In genomic region chr5:168390491-168390890, GRCh38 we compare ENCODE assay signal across 21 cellular contexts.
"Had no signal": no experiment of that assay in that cellular context is flagged by ENCODE, and none has a peak within 500 bp of the region (broad histone marks: within the 10 kb centered on the region; RNA-seq: fewer than 3 reads in every experiment).

No MANE protein-coding gene starts in this region.

- DNase-seq: activated CD4-positive, alpha-beta memory T cell treated with anti-CD3 and anti-CD28 coated beads for 36 hours; activated CD4-positive, alpha-beta T cell treated with anti-CD3 and anti-CD28 coated beads for 36 hours; activated effector memory CD4-positive, alpha-beta T cell treated with anti-CD3 and anti-CD28 coated beads, Interleukin-2, amount 50 U/mL, for 16 hours; activated T-cell treated with anti-CD3 and anti-CD28 coated beads, Interleukin-2, amount 50 U/mL, for 4 hours; adrenal gland; caudate nucleus; colonic mucosa; effector CD4-positive, alpha-beta T cell; gastrocnemius medialis; heart left ventricle; immature natural killer cell; left colon; lower lobe of right lung; midbrain; ovary; stimulated activated CD4-positive, alpha-beta T cell treated with anti-CD3 and anti-CD28 coated beads, Interleukin-4, amount 100 ng/mL, for 24 hours; stimulated activated naive CD4-positive, alpha-beta T cell; substantia nigra; T-helper 17 cell had no signal

- H3K9me3 ChIP-seq: adrenal gland, colonic mucosa, gastrocnemius medialis, lower lobe of right lung, ovary had no signal

- H3K36me3 Mint-ChIP-seq: activated naive CD4-positive, alpha-beta T cell treated with anti-CD3 and anti-CD28 coated beads, Interleukin-2, amount 50 U/mL, for 24 hours; immature natural killer cell had no signal

- H3K4me3 Mint-ChIP-seq: activated CD4-positive, alpha-beta memory T cell treated with anti-CD3 and anti-CD28 coated beads for 36 hours; activated CD4-positive, alpha-beta T cell treated with anti-CD3 and anti-CD28 coated beads for 36 hours; activated naive CD4-positive, alpha-beta T cell treated with anti-CD3 and anti-CD28 coated beads, Interleukin-2, amount 50 U/mL, for 24 hours; activated T-cell treated with anti-CD3 and anti-CD28 coated beads, Interleukin-2, amount 50 U/mL, for 4 hours; immature natural killer cell; T-helper 17 cell had no signal

- H3K27me3 Mint-ChIP-seq: activated CD4-positive, alpha-beta memory T cell treated with anti-CD3 and anti-CD28 coated beads for 36 hours; T-helper 17 cell had no signal

- H3K4me1 ChIP-seq: adrenal gland, colonic mucosa, gastrocnemius medialis, heart left ventricle, lower lobe of right lung, tibial nerve had no signal

- H3K36me3 ChIP-seq: adrenal gland, colonic mucosa, gastrocnemius medialis, heart left ventricle, ovary, tibial nerve had no signal

- H3K27ac Mint-ChIP-seq: activated CD4-positive, alpha-beta memory T cell treated with anti-CD3 and anti-CD28 coated beads for 36 hours; activated CD4-positive, alpha-beta T cell treated with anti-CD3 and anti-CD28 coated beads for 36 hours; activated naive CD4-positive, alpha-beta T cell treated with anti-CD3 and anti-CD28 coated beads, Interleukin-2, amount 50 U/mL, for 24 hours; immature natural killer cell; T-helper 17 cell had no signal

- H3K4me1 Mint-ChIP-seq: activated CD4-positive, alpha-beta T cell treated with anti-CD3 and anti-CD28 coated beads for 36 hours; activated naive CD4-positive, alpha-beta T cell treated with anti-CD3 and anti-CD28 coated beads, Interleukin-2, amount 50 U/mL, for 24 hours; immature natural killer cell; T-helper 17 cell had no signal

- H3K27me3 ChIP-seq: adrenal gland, colonic mucosa, gastrocnemius medialis, ovary, tibial nerve had no signal

- H3K27ac ChIP-seq: adrenal gland, colonic mucosa, gastrocnemius medialis, heart left ventricle, lower lobe of right lung, ovary, tibial nerve had no signal

- H3K4me3 ChIP-seq: adrenal gland, colonic mucosa, gastrocnemius medialis, heart left ventricle, lower lobe of right lung, ovary, tibial nerve had no signal
